20 cellular contexts compared by ENCODE assay signal in genomic region chr12:68789144-68789878, GRCh38. TPM values are rescaled to one million over a fixed set of nuclear protein-coding genes. Genes with fewer than 3 reads are reported as not detected.
DNase-seq lines count a peak whose midpoint lies in the region; ATAC-seq, FAIRE-seq and TF ChIP-seq lines count a peak whose summit lies in the region.
"Had no signal": no experiment of that assay in that cellular context is flagged by ENCODE, and none has a peak within 500 bp of the region (broad histone marks: within the 10 kb centered on the region; RNA-seq: fewer than 3 reads in every experiment).

No MANE protein-coding gene starts in this region.

- no peaks in the 10 kb centered on the region for H3K27me3 Mint-ChIP-seq in CD14-positive monocyte (ENCODE audit: low read depth in 3 of 3)
- H3K27me3 Mint-ChIP-seq: CD4-positive, CD25-positive, alpha-beta regulatory T cell had no signal

- TF ChIP-seq CTCF in CD14-positive monocyte (IDR thresholded peaks at IDR 0.05), result no peak
- no peak for TF ChIP-seq CTCF in hepatocyte (IDR thresholded peaks at IDR 0.05; ENCODE audit: poor library complexity)
- no peak for TF ChIP-seq CTCF in pancreas (IDR thresholded peaks at IDR 0.05)
- TF ChIP-seq CTCF in D721Med (IDR thresholded peaks at IDR 0.05; ENCODE audit: insufficient read depth, missing control alignments), result no peak

- H2AFZ ChIP-seq in hepatocyte, result no peak overlapping the region

- WGBS in hepatocyte (ENCODE audit: low lambda C conversion rate, missing lambda C conversion rate), result 83% methylated on average over 14 of the region's 14 CpGs
- WGBS in pancreas, 2 donors, result 65 to 72% methylated on average over 14 of the region's 14 CpGs

- intact Hi-C loops in CD14-positive monocyte (cut with micrococcal nuclease) (no loop called here), pancreas (cut with DNase I) (no loop called here)

- DNase-seq in CD14-positive monocyte (ENCODE audit: low spot score) (no peak), HuH-7.5 (ENCODE audit: low spot score) (peak; percentile 34), hepatocyte (ENCODE audit: low spot score) (peak; percentile 37), pancreas (peak in 2 of 6 donors; percentile 23 to 27), D721Med (ENCODE audit: insufficient read length, low spot score) (no peak)
- no peak for DNase-seq in stimulated activated CD4-positive, alpha-beta T cell treated with anti-CD3 and anti-CD28 coated beads, Interleukin-4, amount 100 ng/mL, for 1 hour
- DNase-seq: AML-193; Calu3; CD4-positive, CD25-positive, alpha-beta regulatory T cell; DMS79 treated with DMSO at 0.1 percent for 48 hours; HFFc6; NCI-H1105; NCI-H1694 treated with DMSO at 0.1 percent for 48 hours; NCI-H226; NCI-H524 treated with DMSO at 0.1 percent for 48 hours; Peyer's patch had no signal

- H3K4me2 ChIP-seq in hepatocyte, result peak overlapping the region; percentile 41

- FAIRE-seq in pancreas (lab: Jason Lieb, UNC), result no peak
- FAIRE-seq in D721Med (lab: Jason Lieb, UNC), result no peak
- FAIRE-seq: G401.6, GM12878 had no signal

- H3K9me3 ChIP-seq in hepatocyte (ENCODE audit: low read depth) (no peaks in the 10 kb centered on the region), pancreas (no peaks in the 10 kb centered on the region)
- H3K9me3 ChIP-seq: Peyer's patch had no signal

- H3K27ac Mint-ChIP-seq in CD14-positive monocyte, result peak overlapping the region in 6 of 7 donors; percentile 60 to 78 (median 66)
- H3K27ac Mint-ChIP-seq: CD4-positive, CD25-positive, alpha-beta regulatory T cell; HFFc6 had no signal

- peaks cover 0 to 2% of the 10 kb centered on the region in 2 donors for H3K36me3 Mint-ChIP-seq in CD14-positive monocyte

- no peaks in the 10 kb centered on the region for H3K36me3 ChIP-seq in hepatocyte (replicated peaks; ENCODE audit: insufficient read depth, low read depth)
- H3K36me3 ChIP-seq in pancreas, result no peaks in the 10 kb centered on the region
- H3K36me3 ChIP-seq: Peyer's patch had no signal

- H3K4me1 ChIP-seq in hepatocyte (ENCODE audit: insufficient read depth) (peaks cover 2% of the 10 kb centered on the region), pancreas (peaks cover 8 to 50% (median 26%) of the 10 kb centered on the region in 3 donors)

- H3K4me3 Mint-ChIP-seq in CD14-positive monocyte, result no peak overlapping the region
- H3K4me3 Mint-ChIP-seq: CD4-positive, CD25-positive, alpha-beta regulatory T cell; HFFc6 had no signal

- H3K9me3 Mint-ChIP-seq in CD14-positive monocyte, result peaks cover 0 to 2% (median 0%) of the 10 kb centered on the region in 7 donors
- H3K9me3 Mint-ChIP-seq: HFFc6 had no signal

- ATAC-seq in pancreas (peak; percentile 60 to 84 (median 68)), GM21576 (IDR thresholded peaks at IDR 0.05; ENCODE audit: unreplicated experiment) (no peak)
- ATAC-seq: GM12878, Right ventricle myocardium inferior had no signal

- H3K79me2 ChIP-seq in hepatocyte, result no peaks in the 10 kb centered on the region

- H4K20me1 ChIP-seq in hepatocyte (ENCODE audit: insufficient read depth, poor library complexity, severe bottlenecking), result no peaks in the 10 kb centered on the region

- H3K4me3 ChIP-seq in hepatocyte, result no peak overlapping the region
- no peak overlapping the region for H3K4me3 ChIP-seq in pancreas
- H3K4me3 ChIP-seq: GM12878, Peyer's patch had no signal

- peak overlapping the region; percentile 35 for H3K27ac ChIP-seq in hepatocyte
- peak overlapping the region in 1 of 4 donors; percentile 29 for H3K27ac ChIP-seq in pancreas
- H3K27ac ChIP-seq: Peyer's patch had no signal

- no peaks in the 10 kb centered on the region for H3K27me3 ChIP-seq in hepatocyte
- no peaks in the 10 kb centered on the region for H3K27me3 ChIP-seq in pancreas
- H3K27me3 ChIP-seq: Peyer's patch had no signal

- H3K4me1 Mint-ChIP-seq in CD14-positive monocyte, result peaks cover 39% of the 10 kb centered on the region

- H3K9me2 ChIP-seq in hepatocyte (replicated peaks; ENCODE audit: insufficient read depth), result no peaks in the 10 kb centered on the region

RNA-seq across cellular contexts. Expression of gene MDM2, which starts 18.7 kb away (rescaled TPM):
- 10 to 100 TPM; 27.6 to 39.9 TPM for polyA plus RNA-seq in CD14-positive monocyte
- 77.4 and 82.5 TPM in 2 replicates for total RNA-seq in hepatocyte
- polyA plus RNA-seq in hepatocyte, result 42.0 and 47.6 TPM in 2 replicates
- 100 to 1,000 TPM in 2 of 6 donors, 10 to 100 TPM in 4; 46.7 to 132 (median 62.4) TPM for total RNA-seq in pancreas
- polyA plus RNA-seq in pancreas, result 10 to 100 TPM; 30.7 to 42.9 TPM

RNA-seq across cellular contexts. Expression of gene SLC35E3, which starts 43.3 kb away (rescaled TPM):
- 10 to 100 TPM; 10.9 to 12.4 TPM for polyA plus RNA-seq in CD14-positive monocyte
- 3.3 and 3.5 TPM in 2 replicates for total RNA-seq in hepatocyte
- polyA plus RNA-seq in hepatocyte, result 11.4 and 11.7 TPM in 2 replicates
- total RNA-seq in pancreas, result 1 to 10 TPM; 5.0 to 8.6 (median 6.6) TPM
- 1 to 10 TPM; 4.1 to 4.2 TPM for polyA plus RNA-seq in pancreas

Comparison
In these comparisons a context has a peak if more than half of its experiments do, and no peak if none do; other contexts are left out.
1. DNase-seq: peak in HuH-7.5 (single experiment) and hepatocyte (single experiment); none in CD14-positive monocyte (single experiment), stimulated activated CD4-positive, alpha-beta T cell treated with anti-CD3 and anti-CD28 coated beads, Interleukin-4, amount 100 ng/mL, for 1 hour (single experiment) and D721Med (single experiment).